1 cellular context compared by ENCODE assay signal in the genomic region with DNA sequence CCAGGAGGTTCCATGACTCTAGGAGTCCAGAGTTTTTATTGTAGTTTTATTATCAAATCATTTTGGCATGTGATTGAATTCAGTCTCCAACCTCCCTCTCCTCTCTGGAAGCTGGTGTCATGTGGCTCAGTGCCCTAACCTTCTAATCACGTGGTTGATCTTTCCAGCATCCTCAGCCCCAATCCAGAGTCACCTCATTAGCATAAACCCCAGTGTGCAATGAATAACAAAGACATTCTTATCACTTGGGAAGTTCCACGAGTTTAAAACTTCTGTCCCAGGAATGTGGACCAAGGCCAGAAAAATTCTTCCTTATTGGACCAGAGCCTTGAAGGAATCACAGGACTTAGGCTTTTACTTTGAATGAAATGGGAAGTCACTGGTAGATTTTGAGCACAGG.
TF ChIP-seq lines count a peak whose summit lies in the region.

No MANE protein-coding gene starts in this region.

TF ChIP-seq in SK-N-SH treated with all-trans-retinoic acid at 6 μM for 48 hours, 23 proteins besides CTCF, POLR2A, EP300 and RAD21 (continued from another document):
- TF ChIP-seq, protein P1, sequence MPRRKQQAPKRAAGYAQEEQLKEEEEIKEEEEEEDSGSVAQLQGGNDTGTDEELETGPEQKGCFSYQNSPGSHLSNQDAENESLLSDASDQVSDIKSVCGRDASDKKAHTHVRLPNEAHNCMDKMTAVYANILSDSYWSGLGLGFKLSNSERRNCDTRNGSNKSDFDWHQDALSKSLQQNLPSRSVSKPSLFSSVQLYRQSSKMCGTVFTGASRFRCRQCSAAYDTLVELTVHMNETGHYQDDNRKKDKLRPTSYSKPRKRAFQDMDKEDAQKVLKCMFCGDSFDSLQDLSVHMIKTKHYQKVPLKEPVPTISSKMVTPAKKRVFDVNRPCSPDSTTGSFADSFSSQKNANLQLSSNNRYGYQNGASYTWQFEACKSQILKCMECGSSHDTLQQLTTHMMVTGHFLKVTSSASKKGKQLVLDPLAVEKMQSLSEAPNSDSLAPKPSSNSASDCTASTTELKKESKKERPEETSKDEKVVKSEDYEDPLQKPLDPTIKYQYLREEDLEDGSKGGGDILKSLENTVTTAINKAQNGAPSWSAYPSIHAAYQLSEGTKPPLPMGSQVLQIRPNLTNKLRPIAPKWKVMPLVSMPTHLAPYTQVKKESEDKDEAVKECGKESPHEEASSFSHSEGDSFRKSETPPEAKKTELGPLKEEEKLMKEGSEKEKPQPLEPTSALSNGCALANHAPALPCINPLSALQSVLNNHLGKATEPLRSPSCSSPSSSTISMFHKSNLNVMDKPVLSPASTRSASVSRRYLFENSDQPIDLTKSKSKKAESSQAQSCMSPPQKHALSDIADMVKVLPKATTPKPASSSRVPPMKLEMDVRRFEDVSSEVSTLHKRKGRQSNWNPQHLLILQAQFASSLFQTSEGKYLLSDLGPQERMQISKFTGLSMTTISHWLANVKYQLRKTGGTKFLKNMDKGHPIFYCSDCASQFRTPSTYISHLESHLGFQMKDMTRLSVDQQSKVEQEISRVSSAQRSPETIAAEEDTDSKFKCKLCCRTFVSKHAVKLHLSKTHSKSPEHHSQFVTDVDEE (CRISPR knock-in tag; IDR thresholded peaks at IDR 0.05), result no peak
- TF ChIP-seq, protein P2, sequence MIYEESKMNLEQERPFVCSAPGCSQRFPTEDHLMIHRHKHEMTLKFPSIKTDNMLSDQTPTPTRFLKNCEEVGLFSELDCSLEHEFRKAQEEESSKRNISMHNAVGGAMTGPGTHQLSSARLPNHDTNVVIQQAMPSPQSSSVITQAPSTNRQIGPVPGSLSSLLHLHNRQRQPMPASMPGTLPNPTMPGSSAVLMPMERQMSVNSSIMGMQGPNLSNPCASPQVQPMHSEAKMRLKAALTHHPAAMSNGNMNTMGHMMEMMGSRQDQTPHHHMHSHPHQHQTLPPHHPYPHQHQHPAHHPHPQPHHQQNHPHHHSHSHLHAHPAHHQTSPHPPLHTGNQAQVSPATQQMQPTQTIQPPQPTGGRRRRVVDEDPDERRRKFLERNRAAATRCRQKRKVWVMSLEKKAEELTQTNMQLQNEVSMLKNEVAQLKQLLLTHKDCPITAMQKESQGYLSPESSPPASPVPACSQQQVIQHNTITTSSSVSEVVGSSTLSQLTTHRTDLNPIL (CRISPR knock-in tag; IDR thresholded peaks at IDR 0.05; ENCODE audit: low read depth), result no peak
